In genomic region chr1:63134501-63135173, GRCh38 we compare ENCODE assay signal across 22 cellular contexts.
"Had no signal": no experiment of that assay in that cellular context is flagged by ENCODE, and none has a peak within 500 bp of the region (broad histone marks: within the 10 kb centered on the region; RNA-seq: fewer than 3 reads in every experiment).

No MANE protein-coding gene starts in this region.

- H3K27ac Mint-ChIP-seq: activated B cell treated with CpG ODN at 0.5 μM for 24 hours; activated CD4-positive, alpha-beta memory T cell treated with anti-CD3 and anti-CD28 coated beads, Interleukin-2, amount 10 ng/mL, durations not matched to agents 7 days and 5 days; activated CD8-positive, alpha-beta memory T cell treated with anti-CD3 and anti-CD28 coated beads, Interleukin-2, amount 10 ng/mL, durations not matched to agents 7 days and 5 days; activated naive CD8-positive, alpha-beta T cell treated with anti-CD3 and anti-CD28 coated beads, Interleukin-2, amount 10 ng/mL, durations not matched to agents 7 days and 5 days; activated T-helper 2 cell treated with anti-CD3 and anti-CD28 coated beads, Interferon-gamma antibody, Interleukin-2, Interleukin-4, amounts not matched to agents 10 μg/mL and 5 μg/mL and 100 μg/mL, durations not matched to agents 14 hours and 24 hours and 36 hours; stimulated activated naive CD8-positive, alpha-beta T cell treated with anti-CD3 and anti-CD28 coated beads, Interleukin-15, Interleukin-2, amounts not matched to agents 100 ng/mL and 50 ng/mL, for 24 hours; T-cell had no signal

- DNase-seq: activated B cell treated with CpG ODN at 0.5 μM for 24 hours; activated CD4-positive, alpha-beta memory T cell treated with anti-CD3 and anti-CD28 coated beads, Interleukin-2, amount 10 ng/mL, durations not matched to agents 7 days and 5 days; activated CD4-positive, alpha-beta T cell treated with anti-CD3 and anti-CD28 coated beads for 4 hours; activated CD8-positive, alpha-beta memory T cell treated with anti-CD3 and anti-CD28 coated beads, Interleukin-2, amount 10 ng/mL, durations not matched to agents 7 days and 5 days; activated naive CD4-positive, alpha-beta T cell treated with Interleukin-2 at 50 U/mL for 16 hours; activated naive CD8-positive, alpha-beta T cell treated with anti-CD3 and anti-CD28 coated beads, Interleukin-2, amount 10 ng/mL, durations not matched to agents 7 days and 5 days; activated T-cell treated with anti-CD3 and anti-CD28 coated beads, Interleukin-2, amount 50 U/mL, for 1 hour; amygdala; cortex of kidney; effector CD8-positive, alpha-beta T cell; esophagus squamous epithelium; islet precursor cell; right cardiac atrium; stimulated activated CD4-positive, alpha-beta T cell treated with anti-CD3 and anti-CD28 coated beads, Interleukin-15, amount 100 ng/mL, for 24 hours; stimulated activated CD4-positive, alpha-beta T cell treated with anti-CD3 and anti-CD28 coated beads, Interleukin-2, amount 100 ng/mL, for 48 hours; T-cell; upper lobe of right lung had no signal

- H3K36me3 Mint-ChIP-seq: activated CD8-positive, alpha-beta memory T cell treated with anti-CD3 and anti-CD28 coated beads, Interleukin-2, amount 10 ng/mL, durations not matched to agents 7 days and 5 days; activated naive CD8-positive, alpha-beta T cell treated with anti-CD3 and anti-CD28 coated beads, Interleukin-2, amount 10 ng/mL, durations not matched to agents 7 days and 5 days; T-cell had no signal

- H3K9me3 Mint-ChIP-seq: activated CD4-positive, alpha-beta memory T cell treated with anti-CD3 and anti-CD28 coated beads, Interleukin-2, amount 10 ng/mL, durations not matched to agents 7 days and 5 days; activated naive CD8-positive, alpha-beta T cell treated with anti-CD3 and anti-CD28 coated beads, Interleukin-2, amount 10 ng/mL, durations not matched to agents 7 days and 5 days; activated T-helper 2 cell treated with anti-CD3 and anti-CD28 coated beads, Interferon-gamma antibody, Interleukin-2, Interleukin-4, amounts not matched to agents 10 μg/mL and 5 μg/mL and 100 μg/mL, durations not matched to agents 14 hours and 24 hours and 36 hours; central memory CD8-positive, alpha-beta T cell; stimulated activated naive CD8-positive, alpha-beta T cell treated with anti-CD3 and anti-CD28 coated beads, Interleukin-15, Interleukin-2, amounts not matched to agents 100 ng/mL and 50 ng/mL, for 24 hours had no signal

- H3K4me1 Mint-ChIP-seq: activated B cell treated with CpG ODN at 0.5 μM for 24 hours; activated CD4-positive, alpha-beta memory T cell treated with anti-CD3 and anti-CD28 coated beads, Interleukin-2, amount 10 ng/mL, durations not matched to agents 7 days and 5 days; activated CD8-positive, alpha-beta memory T cell treated with anti-CD3 and anti-CD28 coated beads, Interleukin-2, amount 10 ng/mL, durations not matched to agents 7 days and 5 days; activated naive CD8-positive, alpha-beta T cell treated with anti-CD3 and anti-CD28 coated beads, Interleukin-2, amount 10 ng/mL, durations not matched to agents 7 days and 5 days; central memory CD8-positive, alpha-beta T cell; T-cell had no signal

- H3K27me3 ChIP-seq: body of pancreas, upper lobe of right lung had no signal

- H3K36me3 ChIP-seq: esophagus squamous epithelium, prostate gland, upper lobe of right lung had no signal

- H3K9me3 ChIP-seq: body of pancreas, esophagus squamous epithelium, prostate gland, upper lobe of right lung had no signal

- H3K4me3 ChIP-seq: body of pancreas, esophagus squamous epithelium, prostate gland, upper lobe of right lung had no signal

- H3K4me1 ChIP-seq: esophagus squamous epithelium, prostate gland, upper lobe of right lung had no signal

- H3K27ac ChIP-seq: body of pancreas, esophagus squamous epithelium, prostate gland, upper lobe of right lung had no signal

- ATAC-seq: activated CD8-positive, alpha-beta memory T cell treated with anti-CD3 and anti-CD28 coated beads, Interleukin-2, amount 10 ng/mL, durations not matched to agents 7 days and 5 days; right cardiac atrium; T-cell; upper lobe of right lung had no signal

- H3K4me3 Mint-ChIP-seq: activated B cell treated with CpG ODN at 0.5 μM for 24 hours; activated CD4-positive, alpha-beta memory T cell treated with anti-CD3 and anti-CD28 coated beads, Interleukin-2, amount 10 ng/mL, durations not matched to agents 7 days and 5 days; activated CD8-positive, alpha-beta memory T cell treated with anti-CD3 and anti-CD28 coated beads, Interleukin-2, amount 10 ng/mL, durations not matched to agents 7 days and 5 days; activated naive CD8-positive, alpha-beta T cell treated with anti-CD3 and anti-CD28 coated beads, Interleukin-2, amount 10 ng/mL, durations not matched to agents 7 days and 5 days; central memory CD8-positive, alpha-beta T cell; stimulated activated naive CD8-positive, alpha-beta T cell treated with anti-CD3 and anti-CD28 coated beads, Interleukin-15, Interleukin-2, amounts not matched to agents 100 ng/mL and 50 ng/mL, for 24 hours; T-cell had no signal
